ENCODE assay signal across 11 cellular contexts in the genomic region with DNA sequence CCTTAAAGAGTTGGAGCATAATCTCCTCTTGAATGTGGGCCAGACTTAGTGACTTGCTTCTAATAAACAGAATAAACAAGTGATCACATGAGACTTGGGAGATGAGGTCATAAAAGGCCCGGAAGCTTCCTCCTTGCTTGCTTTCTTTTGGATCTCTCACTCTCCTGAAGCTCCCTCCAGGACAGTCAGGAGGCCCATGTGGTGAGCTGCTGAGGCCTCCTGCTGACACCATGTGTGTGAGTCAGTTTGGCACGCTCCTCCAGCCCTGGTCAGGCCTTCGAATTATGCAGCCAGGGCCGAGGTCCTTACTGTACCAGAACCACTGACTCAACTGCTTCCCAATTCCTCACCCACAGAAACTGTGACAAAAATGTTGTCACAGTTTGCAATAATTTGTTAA. TPM values are rescaled to one million over a fixed set of nuclear protein-coding genes. Genes with fewer than 3 reads are reported as not detected.
DNase-seq lines count a peak whose midpoint lies in the region; ATAC-seq, FAIRE-seq and TF ChIP-seq lines count a peak whose summit lies in the region.
"Had no signal": no experiment of that assay in that cellular context is flagged by ENCODE, and none has a peak within 500 bp of the region (broad histone marks: within the 10 kb centered on the region; RNA-seq: fewer than 3 reads in every experiment).

No MANE protein-coding gene starts in this region.

- no peak overlapping the region for H2AFZ ChIP-seq in K562 (ENCODE audit: low read depth, low read length)
- H2AFZ ChIP-seq: parathyroid adenoma had no signal

- ATAC-seq in K562, result no peak
- peak; percentile 79 to 81 for ATAC-seq in right cardiac atrium
- no peak for ATAC-seq in GM19328 (IDR thresholded peaks at IDR 0.05; ENCODE audit: unreplicated experiment)
- ATAC-seq in HG03139 (IDR thresholded peaks at IDR 0.05; ENCODE audit: unreplicated experiment), result no peak
- ATAC-seq: stimulated activated naive B cell treated with anti-CD40 and anti-IgM and Interleukin-4, amounts not matched to agents 10 μg/mL and 1 μg/mL and 100 μg/mL, for 72 hours had no signal

- H3K27ac ChIP-seq in K562 (ENCODE audit: extremely low read depth, low read depth, low read length) (no peak overlapping the region), right cardiac atrium (ENCODE audit: low read length) (no peak overlapping the region), stomach smooth muscle (ENCODE audit: low read length) (peak overlapping the region; percentile 6)
- H3K27ac ChIP-seq: parathyroid adenoma had no signal

- H3K9me1 ChIP-seq in K562 (ENCODE audit: control insufficient read depth, insufficient read depth, low read length), result no peaks in the 10 kb centered on the region

- H3K9me3 ChIP-seq in K562 (replicated peaks; ENCODE audit: control insufficient read depth, insufficient read depth, low read depth, low read length) (peaks cover 9% of the 10 kb centered on the region), right cardiac atrium (ENCODE audit: control insufficient read depth, low read length) (no peaks in the 10 kb centered on the region), stomach smooth muscle (ENCODE audit: control insufficient read depth in 2 of 2, low read length in 2 of 2) (no peaks in the 10 kb centered on the region)

- no peaks in the 10 kb centered on the region for H3K79me2 ChIP-seq in K562 (ENCODE audit: control insufficient read depth, insufficient read depth, low read length)

- DNase-seq in HK-2 (ENCODE audit: unreplicated experiment) (peak; percentile 70), K562 (ENCODE audit: extremely low read depth in 1 of 4, low spot score in 3 of 4) (peak in 1 of 4 experiments; percentile 9), right cardiac atrium (peak in 2 of 3 donors; percentile 61 to 69), NCI-H2107 (lab: John Stamatoyannopoulos, UW) (no peak), NCI-H510A (lab: John Stamatoyannopoulos, UW) (no peak)
- DNase-seq: activated CD4-positive, alpha-beta T cell treated with anti-CD3 and anti-CD28 coated beads for 4 hours; stimulated activated naive B cell treated with anti-CD40 and anti-IgM and Interleukin-4, amounts not matched to agents 10 μg/mL and 1 μg/mL and 100 μg/mL, for 72 hours had no signal

- POLR2A ChIA-PET in K562 (lab: Yijun Ruan, JAX), result interaction anchor here (0.8 kb wide), 1 partner anchor 21 kb away, joined by 3 read pairs; no protein-coding TSS in a partner anchor

- TF ChIP-seq POLR2A in K562 (conservative IDR thresholded peaks at IDR 0.05), result no peak

- H3K4me2 ChIP-seq in K562 (ENCODE audit: insufficient read depth, low read length), result no peak overlapping the region

- TF ChIP-seq EP300 in K562 (IDR thresholded peaks at IDR 0.05; ENCODE audit: low read length), result no peak

- 86% methylated on average over 3 of the region's 4 CpGs for WGBS in K562 (ENCODE audit: insufficient coverage, low coverage, missing lambda C conversion rate)
- 43% methylated on average over 4 of the region's 4 CpGs for WGBS in right cardiac atrium

- TF ChIP-seq CTCF in K562 (IDR thresholded peaks at IDR 0.05 in 2 of 3, conservative IDR thresholded peaks at IDR 0.05 in 1 of 3; ENCODE audit: insufficient read depth in 2 of 3, low read depth in 1 of 3, low read length in 3 of 3), result peak in 1 of 3 experiments; percentile 5; a peak in 1 of 6 replicates

- no peak overlapping the region for H3K9ac ChIP-seq in K562 (ENCODE audit: insufficient read depth in 1 of 2, low read depth in 2 of 2, low read length in 2 of 2)
- no peak overlapping the region for H3K9ac ChIP-seq in stomach smooth muscle (ENCODE audit: low read length in 2 of 2)
- H3K9ac ChIP-seq: parathyroid adenoma had no signal

- no TSS peak for BruUV-seq in K562 (replicated peaks; lab: Mats Ljungman, UMichigan)

- intact Hi-C loops in K562 (cut with micrococcal nuclease), result no loop called here
- intact Hi-C loops in right cardiac atrium (cut with DNase I), result no loop called here

- CTCF ChIA-PET in K562 (lab: Yijun Ruan, JAX; ENCODE audit: low intra/inter-chr PET ratio), result no interaction called here

- no peaks in the 10 kb centered on the region for H4K20me1 ChIP-seq in K562 (replicated peaks; ENCODE audit: control insufficient read depth, insufficient read depth, low read length)

- H3K4me1 ChIP-seq in K562 (replicated peaks in 1 of 2; ENCODE audit: control insufficient read depth in 2 of 2, insufficient read depth in 2 of 2, low read length in 2 of 2) (no peaks in the 10 kb centered on the region; a peak in 1 of 5 replicates), right cardiac atrium (ENCODE audit: control insufficient read depth, insufficient read depth, low read length) (no peaks in the 10 kb centered on the region), stomach smooth muscle (ENCODE audit: control insufficient read depth, insufficient read depth, low read length) (no peaks in the 10 kb centered on the region)
- H3K4me1 ChIP-seq: parathyroid adenoma had no signal

- no peak for FAIRE-seq in K562 (lab: Jason Lieb, UNC)

- in situ Hi-C loops in K562 (cut with MboI), result no loop called here

- H3K36me3 ChIP-seq in K562 (ENCODE audit: control insufficient read depth, insufficient read depth, low read length) (peaks cover 91% of the 10 kb centered on the region), stomach smooth muscle (ENCODE audit: control insufficient read depth in 2 of 2, insufficient read depth in 2 of 2, low read length in 2 of 2) (peaks cover 35 to 60% of the 10 kb centered on the region in 2 donors)

- TF ChIP-seq RAD21 in K562 (CRISPR knock-in tag; conservative IDR thresholded peaks at IDR 0.05 in 1 of 2, IDR thresholded peaks at IDR 0.05 in 1 of 2), result no peak

- no peak overlapping the region for H3K4me3 ChIP-seq in K562
- no peak overlapping the region for H3K4me3 ChIP-seq in right cardiac atrium (ENCODE audit: low read length)
- no peak overlapping the region for H3K4me3 ChIP-seq in stomach smooth muscle (ENCODE audit: low read length in 2 of 2)

- H3K27me3 ChIP-seq in K562 (ENCODE audit: control insufficient read depth in 2 of 2, insufficient read depth in 2 of 2, low read length in 2 of 2), result no peaks in the 10 kb centered on the region
- H3K27me3 ChIP-seq in right cardiac atrium (ENCODE audit: control insufficient read depth, insufficient read depth), result no peaks in the 10 kb centered on the region
- no peaks in the 10 kb centered on the region for H3K27me3 ChIP-seq in stomach smooth muscle (ENCODE audit: control insufficient read depth in 1 of 2, insufficient read depth in 2 of 2, low read length in 2 of 2)

TF ChIP-seq in K562, 482 proteins besides CTCF, POLR2A, EP300 and RAD21:
- TF ChIP-seq VEZF1 (CRISPR knock-in tag; IDR thresholded peaks at IDR 0.05), result no peak
- TF ChIP-seq ATF7 (IDR thresholded peaks at IDR 0.05), result 0 out of 2 replicates have a peak, but pooled peaks have one; percentile 17
- 0 out of 2 replicates have a peak, but pooled peaks have one; percentile 12 for TF ChIP-seq ATF3 (IDR thresholded peaks at IDR 0.05)
- TF ChIP-seq ATF3 (CRISPR knock-in tag; conservative IDR thresholded peaks at IDR 0.05), result no peak

RNA-seq across cellular contexts. Expression of gene NDEL1, which starts 53.2 kb away (rescaled TPM):
- 67.3 and 150 TPM in 2 replicates for total RNA-seq in K562 (2011; cell fraction: chromatin; rRNA removed; ENCODE audit: low replicate concordance)
- total RNA-seq in K562 (2011; cell fraction: nucleolus; rRNA removed), result 50.3 and 51.5 TPM in 2 replicates
- 71.7 and 72.9 TPM in 2 replicates for total RNA-seq in K562 (2011; cell fraction: nucleoplasm; rRNA removed)
- 17.3 and 19.0 TPM in 2 replicates for total RNA-seq in K562 (2014; rRNA removed)
- 21.1 and 25.3 TPM in 2 replicates for total RNA-seq in K562 (2014; rRNA removed; fragmentation: Illumina TruSeq; extraction: Trizol)
- total RNA-seq in K562 (2015; rRNA removed; fragmentation: Illumina TruSeq; extraction: Trizol), result 22.7 and 23.7 TPM in 2 replicates
- 23.5 and 26.6 TPM in 2 replicates for total RNA-seq in K562 (2021)
- polyA plus RNA-seq in K562 (2011; rRNA removed), result 29.1 and 30.5 TPM in 2 replicates
- polyA plus RNA-seq in K562 (2011; cell fraction: cytosol; rRNA removed), result 29.5 and 36.3 TPM in 2 replicates
- polyA plus RNA-seq in K562 (2011; cell fraction: nucleus; rRNA removed), result 70.1 and 75.1 TPM in 2 replicates
- polyA plus RNA-seq in K562 (2012), result 19.6 and 20.6 TPM in 2 replicates
- 26.9 and 28.6 TPM in 2 replicates for polyA plus RNA-seq in K562 (2014; fragmentation: Illumina TruSeq; extraction: Trizol)
- polyA plus RNA-seq in K562 (2014; fragmentation: Nextera tagmentation; extraction: Ambion mirVana), result 1 to 10 TPM in 1 of 2 experiments, under 1 TPM in 1; 0.86 to 2.0 TPM
- polyA plus RNA-seq in K562 (2014; rRNA removed), result 29.2 and 38.7 TPM in 2 replicates
- polyA minus RNA-seq in K562 (2011; rRNA and poly(A)+ RNA removed), result 29.0 and 31.7 TPM in 2 replicates
- polyA minus RNA-seq in K562 (2011; cell fraction: cytosol; rRNA and poly(A)+ RNA removed), result 10.7 and 14.2 TPM in 2 replicates
- 28.3 and 50.1 TPM in 2 replicates for polyA minus RNA-seq in K562 (2011; cell fraction: nucleus; rRNA and poly(A)+ RNA removed)
- total RNA-seq in right cardiac atrium, result 10 to 100 TPM; 30.9 to 45.2 (median 32.4) TPM
- polyA plus RNA-seq in right cardiac atrium, result 27.3 TPM

Comparison
In these comparisons a context has a peak if more than half of its experiments do, and no peak if none do; other contexts are left out.
1. DNase-seq: peak in HK-2 (single experiment) and right cardiac atrium (2 of 3); none in NCI-H2107 (single experiment) and NCI-H510A (single experiment).
2. ATAC-seq: peak in right cardiac atrium (2 of 2); none in K562 (single experiment), GM19328 (single experiment) and HG03139 (single experiment).